Comparison of ENCODE assay signal across 12 cellular contexts in genomic region chr9:112218908-112219307, GRCh38. TPM values are rescaled to one million over a fixed set of nuclear protein-coding genes. Genes with fewer than 3 reads are reported as not detected.
DNase-seq lines count a peak whose midpoint lies in the region; ATAC-seq and TF ChIP-seq lines count a peak whose summit lies in the region.
"Had no signal": no experiment of that assay in that cellular context is flagged by ENCODE, and none has a peak within 500 bp of the region (broad histone marks: within the 10 kb centered on the region; RNA-seq: fewer than 3 reads in every experiment).

No MANE protein-coding gene starts in this region.

- H3K27ac ChIP-seq in KMS-11, result peak overlapping the region; percentile 38; the same call in 1 of the 2 replicates
- H3K27ac ChIP-seq: brain microvascular endothelial cell, transverse colon had no signal

- H2AFZ ChIP-seq in KMS-11 (ENCODE audit: low read depth), result no peak overlapping the region

- peak; percentile 85 to 92 for ATAC-seq in activated T-cell treated with anti-CD3 and anti-CD28 coated beads, Interleukin-2, amount 50 U/mL, for 72 hours (replicated peaks in 1 of 2)
- peak; percentile 94 for ATAC-seq in HG02623 (IDR thresholded peaks at IDR 0.05; ENCODE audit: unreplicated experiment)
- peak; percentile 75 for ATAC-seq in stimulated activated memory B cell treated with anti-CD40 and anti-IgM and Interleukin-4, amounts not matched to agents 10 μg/mL and 1 μg/mL and 100 μg/mL, for 72 hours
- ATAC-seq: right cardiac atrium had no signal

- no peaks in the 10 kb centered on the region for H3K9me3 Mint-ChIP-seq in activated T-cell treated with anti-CD3 and anti-CD28 coated beads, Interleukin-2, amount 50 U/mL, for 72 hours
- H3K9me3 Mint-ChIP-seq in stimulated activated memory B cell treated with anti-CD40 and anti-IgM and Interleukin-4, amounts not matched to agents 10 μg/mL and 1 μg/mL and 100 μg/mL, for 72 hours, result no peaks in the 10 kb centered on the region

- H3K4me3 Mint-ChIP-seq in activated T-cell treated with anti-CD3 and anti-CD28 coated beads, Interleukin-2, amount 50 U/mL, for 72 hours, result peak overlapping the region; percentile 25 to 41
- no peak overlapping the region for H3K4me3 Mint-ChIP-seq in stimulated activated memory B cell treated with anti-CD40 and anti-IgM and Interleukin-4, amounts not matched to agents 10 μg/mL and 1 μg/mL and 100 μg/mL, for 72 hours

- no peak overlapping the region for H3K9ac ChIP-seq in KMS-11

- peaks cover 34% of the 10 kb centered on the region for H3K4me1 Mint-ChIP-seq in activated T-cell treated with anti-CD3 and anti-CD28 coated beads, Interleukin-2, amount 50 U/mL, for 72 hours (ENCODE audit: low read depth)
- peaks cover 14% of the 10 kb centered on the region for H3K4me1 Mint-ChIP-seq in stimulated activated memory B cell treated with anti-CD40 and anti-IgM and Interleukin-4, amounts not matched to agents 10 μg/mL and 1 μg/mL and 100 μg/mL, for 72 hours

- peak; percentile 6 to 25 for DNase-seq in activated T-cell treated with anti-CD3 and anti-CD28 coated beads, Interleukin-2, amount 50 U/mL, for 72 hours
- DNase-seq in activated T-cell treated with anti-CD3 and anti-CD28 coated beads for 4 hours, result no peak
- DNase-seq in activated gamma-delta T cell (lab: John Stamatoyannopoulos, UW), result no peak
- no peak for DNase-seq in 8988T
- DNase-seq in COLO829 (ENCODE audit: low spot score), result no peak
- DNase-seq: brain microvascular endothelial cell, right cardiac atrium, SHP77 treated with DMSO at 0.1 percent for 48 hours, transverse colon had no signal

- H3K36me3 ChIP-seq in KMS-11 (ENCODE audit: insufficient read depth), result no peaks in the 10 kb centered on the region
- H3K36me3 ChIP-seq: brain microvascular endothelial cell had no signal

- no peak overlapping the region for H3K4me3 ChIP-seq in KMS-11 (IDR thresholded peaks at IDR 0.05; ENCODE audit: insufficient read depth, low read depth, low read length)
- H3K4me3 ChIP-seq: transverse colon had no signal

- H3K4me1 ChIP-seq in KMS-11 (ENCODE audit: low read depth, poor library complexity, severe bottlenecking), result peaks cover 66% of the 10 kb centered on the region
- H3K4me1 ChIP-seq: transverse colon had no signal

- no peaks in the 10 kb centered on the region for H3K79me2 ChIP-seq in KMS-11 (ENCODE audit: insufficient read depth, low read depth)

- peak overlapping the region; percentile 4 for H3K27ac Mint-ChIP-seq in activated T-cell treated with anti-CD3 and anti-CD28 coated beads, Interleukin-2, amount 50 U/mL, for 72 hours
- peak overlapping the region; percentile 40 for H3K27ac Mint-ChIP-seq in stimulated activated memory B cell treated with anti-CD40 and anti-IgM and Interleukin-4, amounts not matched to agents 10 μg/mL and 1 μg/mL and 100 μg/mL, for 72 hours

- no peaks in the 10 kb centered on the region for H4K20me1 ChIP-seq in KMS-11 (ENCODE audit: insufficient read depth)

- H3K36me3 Mint-ChIP-seq in activated T-cell treated with anti-CD3 and anti-CD28 coated beads, Interleukin-2, amount 50 U/mL, for 72 hours (ENCODE audit: insufficient read depth in 2 of 2), result peaks cover 4 to 12% of the 10 kb centered on the region in 2 donors
- peaks cover 56% of the 10 kb centered on the region for H3K36me3 Mint-ChIP-seq in stimulated activated memory B cell treated with anti-CD40 and anti-IgM and Interleukin-4, amounts not matched to agents 10 μg/mL and 1 μg/mL and 100 μg/mL, for 72 hours

- no peaks in the 10 kb centered on the region for H3K27me3 ChIP-seq in KMS-11 (ENCODE audit: insufficient read depth, low read depth)
- H3K27me3 ChIP-seq: brain microvascular endothelial cell, transverse colon had no signal

- no peak for TF ChIP-seq CTCF in KMS-11 (conservative IDR thresholded peaks at IDR 0.05; ENCODE audit: low read depth, low read length)

- no peaks in the 10 kb centered on the region for H3K27me3 Mint-ChIP-seq in activated T-cell treated with anti-CD3 and anti-CD28 coated beads, Interleukin-2, amount 50 U/mL, for 72 hours (ENCODE audit: low read depth)
- H3K27me3 Mint-ChIP-seq in stimulated activated memory B cell treated with anti-CD40 and anti-IgM and Interleukin-4, amounts not matched to agents 10 μg/mL and 1 μg/mL and 100 μg/mL, for 72 hours, result no peaks in the 10 kb centered on the region

- peak overlapping the region; percentile 67 for H3K4me2 ChIP-seq in KMS-11

RNA-seq across cellular contexts. Expression of gene SUSD1, which starts 43.8 kb away (rescaled TPM):
- 1 to 10 TPM; 6.6 to 9.9 TPM for total RNA-seq in activated T-cell treated with anti-CD3 and anti-CD28 coated beads, Interleukin-2, amount 50 U/mL, for 72 hours

Comparison
In these comparisons a context has a peak if more than half of its experiments do, and no peak if none do; other contexts are left out.
1. DNase-seq: peak in activated T-cell treated with anti-CD3 and anti-CD28 coated beads, Interleukin-2, amount 50 U/mL, for 72 hours (2 of 2); none in activated T-cell treated with anti-CD3 and anti-CD28 coated beads for 4 hours (single experiment), activated gamma-delta T cell (single experiment), 8988T (single experiment) and COLO829 (single experiment).
2. Peak in every context shown above with its lines, with median percentiles within 50 percentile points of each other: ATAC-seq.